Comparison of ENCODE assay signal across 10 cellular contexts in the genomic region with DNA sequence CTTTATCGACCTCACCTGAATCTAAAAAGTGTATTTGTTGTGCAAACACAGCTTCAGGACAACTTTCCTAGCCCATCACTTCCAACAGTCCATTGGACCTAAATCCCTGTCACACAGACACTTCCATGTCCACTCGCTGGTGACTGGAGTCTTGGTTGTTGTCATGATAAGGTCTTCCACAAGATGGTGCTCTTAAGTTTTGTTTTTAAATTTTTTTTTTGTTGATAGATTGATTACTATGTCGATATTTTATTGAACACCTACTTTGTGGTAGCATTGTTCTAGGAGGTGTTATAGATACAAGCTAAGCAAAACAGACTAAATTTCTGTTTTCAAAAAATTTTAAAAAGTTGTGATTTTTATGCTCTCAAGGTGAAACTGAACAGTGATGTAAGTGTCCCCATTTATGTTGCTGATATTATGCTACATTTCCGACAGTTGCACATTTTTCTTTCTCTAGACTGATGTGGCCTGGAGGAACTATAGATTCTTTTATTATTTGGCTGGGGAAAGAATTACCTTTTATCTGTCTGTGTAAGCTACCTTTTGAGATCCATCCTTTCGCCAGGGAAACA. TPM values are rescaled to one million over a fixed set of nuclear protein-coding genes. Genes with fewer than 3 reads are reported as not detected.
DNase-seq lines count a peak whose midpoint lies in the region; ATAC-seq and TF ChIP-seq lines count a peak whose summit lies in the region.
"Had no signal": no experiment of that assay in that cellular context is flagged by ENCODE, and none has a peak within 500 bp of the region (broad histone marks: within the 10 kb centered on the region; RNA-seq: fewer than 3 reads in every experiment).

No MANE protein-coding gene starts in this region.

- H3K27ac ChIP-seq in colonic mucosa = no peak overlapping the region
- H3K27ac ChIP-seq in effector memory CD4-positive, alpha-beta T cell (ENCODE audit: insufficient read depth, low read length, poor library complexity, severe bottlenecking) = no peak overlapping the region

- DNase-seq in NOMO-1 treated with DMSO at 0.1 percent for 48 hours (lab: John Stamatoyannopoulos, UW; ENCODE audit: unreplicated experiment) = peak; percentile 17
- no peak for DNase-seq in NOMO-1 treated with dmso at 0.1 percent for 144 hours (lab: John Stamatoyannopoulos, UW; ENCODE audit: unreplicated experiment)
- DNase-seq in M059J (ENCODE audit: low read depth) = peak; percentile 15
- no peak for DNase-seq in colonic mucosa
- no peak for DNase-seq in retinal pigment epithelial cell (ENCODE audit: low read depth)
- no peak for DNase-seq in effector memory CD4-positive, alpha-beta T cell
- no peak for DNase-seq in activated T-cell treated with anti-CD3 and anti-CD28 coated beads for 4 hours
- DNase-seq: T-helper 17 cell had no signal

- no peak for ATAC-seq in HG03025 (IDR thresholded peaks at IDR 0.05; ENCODE audit: low FRiP score, unreplicated experiment)
- ATAC-seq: T-helper 17 cell had no signal

- TF ChIP-seq CTCF in colonic mucosa (IDR thresholded peaks at IDR 0.05) (peak; percentile 34), retinal pigment epithelial cell (conservative IDR thresholded peaks at IDR 0.05; ENCODE audit: low read depth, low read length) (peak; percentile 62)

- no peak overlapping the region for H3K9ac ChIP-seq in colonic mucosa (ENCODE audit: low read depth in 2 of 2, low read length in 2 of 2)

- H3K36me3 ChIP-seq in colonic mucosa = no peaks in the 10 kb centered on the region
- H3K36me3 ChIP-seq in effector memory CD4-positive, alpha-beta T cell (ENCODE audit: control insufficient read depth, insufficient read depth, low read length) = no peaks in the 10 kb centered on the region

- H3K4me3 ChIP-seq in colonic mucosa (no peak overlapping the region), retinal pigment epithelial cell (ENCODE audit: low read length) (no peak overlapping the region)
- no peak overlapping the region for H3K4me3 ChIP-seq in effector memory CD4-positive, alpha-beta T cell (ENCODE audit: insufficient read depth, low read depth, low read length, poor library complexity, severe bottlenecking)

- no peaks in the 10 kb centered on the region for H3K27me3 ChIP-seq in colonic mucosa
- peaks cover 6% of the 10 kb centered on the region for H3K27me3 ChIP-seq in effector memory CD4-positive, alpha-beta T cell (replicated peaks; ENCODE audit: control insufficient read depth, insufficient read depth, low read length, poor library complexity, severe bottlenecking)

- intact Hi-C loops in colonic mucosa (cut with DNase I) = no loop called here

- no peaks in the 10 kb centered on the region for H3K4me1 ChIP-seq in colonic mucosa
- H3K4me1 ChIP-seq in effector memory CD4-positive, alpha-beta T cell (ENCODE audit: control insufficient read depth, insufficient read depth, low read length, poor library complexity, severe bottlenecking) = no peaks in the 10 kb centered on the region

- no peaks in the 10 kb centered on the region for H3K9me3 ChIP-seq in colonic mucosa
- H3K9me3 ChIP-seq in effector memory CD4-positive, alpha-beta T cell (ENCODE audit: control insufficient read depth, low read length) = no peaks in the 10 kb centered on the region

RNA-seq across cellular contexts. Expression of a gene that starts 8.1 kb away (rescaled TPM):
- total RNA-seq in M059J (2014; rRNA removed; shearing (Covaris generic)) = not detected in 2 replicates
- total RNA-seq in colonic mucosa = not detected
- total RNA-seq: subcutaneous adipose tissue, T-helper 17 cell had no signal

Comparison
In these comparisons a context has a peak if more than half of its experiments do, and no peak if none do; other contexts are left out.
1. DNase-seq: peak in NOMO-1 treated with DMSO at 0.1 percent for 48 hours (single experiment) and M059J (single experiment); none in NOMO-1 treated with dmso at 0.1 percent for 144 hours (single experiment), colonic mucosa (single experiment), retinal pigment epithelial cell (single experiment), effector memory CD4-positive, alpha-beta T cell (0 of 3) and activated T-cell treated with anti-CD3 and anti-CD28 coated beads for 4 hours (single experiment).